26 cellular contexts compared by ENCODE assay signal in genomic region chr2:24208490-24208889, GRCh38. TPM values are rescaled to one million over a fixed set of nuclear protein-coding genes. Genes with fewer than 3 reads are reported as not detected.
DNase-seq lines count a peak whose midpoint lies in the region; ATAC-seq, FAIRE-seq and TF ChIP-seq lines count a peak whose summit lies in the region.
"Had no signal": no experiment of that assay in that cellular context is flagged by ENCODE, and none has a peak within 500 bp of the region (broad histone marks: within the 10 kb centered on the region; RNA-seq: fewer than 3 reads in every experiment).

No MANE protein-coding gene starts in this region.

- H3K4me1 Mint-ChIP-seq in activated CD8-positive, alpha-beta T cell treated with anti-CD3 and anti-CD28 coated beads, Interleukin-2, amount 10 ng/mL, durations not matched to agents 7 days and 5 days (ENCODE audit: low read depth), result no peaks in the 10 kb centered on the region
- H3K4me1 Mint-ChIP-seq in activated CD8-positive, alpha-beta T cell treated with anti-CD3 and anti-CD28 coated beads for 36 hours (ENCODE audit: low read depth), result no peaks in the 10 kb centered on the region
- peaks cover 9% of the 10 kb centered on the region for H3K4me1 Mint-ChIP-seq in osteocyte (ENCODE audit: unreplicated experiment)
- no peaks in the 10 kb centered on the region for H3K4me1 Mint-ChIP-seq in CD8-positive, alpha-beta memory T cell
- H3K4me1 Mint-ChIP-seq: B cell had no signal

- no peak overlapping the region for H3K23ac ChIP-seq in H1 (ENCODE audit: insufficient read length)

- H4K20me1 ChIP-seq in H1 (replicated peaks in 1 of 2; ENCODE audit: control insufficient read depth in 1 of 2, insufficient read depth in 2 of 2, low read length in 2 of 2), result no peaks in the 10 kb centered on the region
- H4K20me1 ChIP-seq: BLaER1 had no signal

- no peaks in the 10 kb centered on the region for H3K79me1 ChIP-seq in H1 (ENCODE audit: low read depth, low read length)

- no peak overlapping the region for H3K9ac ChIP-seq in H1 (replicated peaks in 1 of 4; ENCODE audit: extremely low read depth in 1 of 4, low read depth in 3 of 4, low read length in 3 of 4)
- H3K9ac ChIP-seq: BLaER1, GM23248 had no signal

- H3K27me3 Mint-ChIP-seq in activated CD8-positive, alpha-beta T cell treated with anti-CD3 and anti-CD28 coated beads, Interleukin-2, amount 10 ng/mL, durations not matched to agents 7 days and 5 days (ENCODE audit: low read depth), result no peaks in the 10 kb centered on the region
- no peaks in the 10 kb centered on the region for H3K27me3 Mint-ChIP-seq in activated CD8-positive, alpha-beta T cell treated with anti-CD3 and anti-CD28 coated beads for 36 hours
- H3K27me3 Mint-ChIP-seq in osteocyte (ENCODE audit: unreplicated experiment), result no peaks in the 10 kb centered on the region
- H3K27me3 Mint-ChIP-seq in CD8-positive, alpha-beta memory T cell, result no peaks in the 10 kb centered on the region
- H3K27me3 Mint-ChIP-seq: B cell; CD4-positive, CD25-positive, alpha-beta regulatory T cell had no signal

- H3K4me3 ChIP-seq in H1 (ENCODE audit: extremely low read depth in 1 of 4, insufficient read depth in 2 of 4, low read depth in 3 of 4, low read length in 4 of 4), result no peak overlapping the region
- H3K4me3 ChIP-seq in CD8-positive, alpha-beta memory T cell (ENCODE audit: low read length), result no peak overlapping the region
- H3K4me3 ChIP-seq: BLaER1, GM23248 had no signal

- H3K4me2 ChIP-seq in H1 (ENCODE audit: insufficient read depth in 1 of 2, low read depth in 2 of 2, low read length in 2 of 2), result no peak overlapping the region

- H3K4me3 Mint-ChIP-seq in activated CD8-positive, alpha-beta T cell treated with anti-CD3 and anti-CD28 coated beads, Interleukin-2, amount 10 ng/mL, durations not matched to agents 7 days and 5 days, result no peak overlapping the region
- H3K4me3 Mint-ChIP-seq in activated CD8-positive, alpha-beta T cell treated with anti-CD3 and anti-CD28 coated beads for 36 hours, result no peak overlapping the region
- H3K4me3 Mint-ChIP-seq in osteocyte (ENCODE audit: unreplicated experiment), result no peak overlapping the region
- no peak overlapping the region for H3K4me3 Mint-ChIP-seq in CD8-positive, alpha-beta memory T cell
- H3K4me3 Mint-ChIP-seq: B cell; CD4-positive, CD25-positive, alpha-beta regulatory T cell; CD8-positive, alpha-beta T cell; H9 had no signal

- FAIRE-seq in H1 (lab: Jason Lieb, UNC) (no peak), GM12892 (lab: Jason Lieb, UNC) (no peak)
- FAIRE-seq: A204.1, D721Med, GM12891, GM19239 had no signal

- no peaks in the 10 kb centered on the region for H3K9me3 ChIP-seq in H1 (ENCODE audit: insufficient read depth in 2 of 2, low read depth in 1 of 2, low read length in 1 of 2)
- H3K9me3 ChIP-seq in CD8-positive, alpha-beta memory T cell (ENCODE audit: low read length), result no peaks in the 10 kb centered on the region
- H3K9me3 ChIP-seq: BLaER1 had no signal

- H3K27ac Mint-ChIP-seq in activated CD8-positive, alpha-beta T cell treated with anti-CD3 and anti-CD28 coated beads, Interleukin-2, amount 10 ng/mL, durations not matched to agents 7 days and 5 days, result no peak overlapping the region
- no peak overlapping the region for H3K27ac Mint-ChIP-seq in activated CD8-positive, alpha-beta T cell treated with anti-CD3 and anti-CD28 coated beads for 36 hours
- peak overlapping the region; percentile 9 for H3K27ac Mint-ChIP-seq in osteocyte (ENCODE audit: unreplicated experiment)
- peak overlapping the region in 1 of 8 donors; percentile 44 for H3K27ac Mint-ChIP-seq in CD8-positive, alpha-beta memory T cell
- H3K27ac Mint-ChIP-seq: B cell; CD8-positive, alpha-beta T cell had no signal

- H2AFZ ChIP-seq in H1 (ENCODE audit: low read length), result no peak overlapping the region
- H2AFZ ChIP-seq: GM23248 had no signal

- no peak overlapping the region for H4K5ac ChIP-seq in H1 (ENCODE audit: insufficient read length, low read depth, low read length)

- no peak for TF ChIP-seq EP300 in H1 (IDR thresholded peaks at IDR 0.05; ENCODE audit: borderline replicate concordance in 1 of 2, low read depth in 2 of 2, low read length in 2 of 2)

- H3K36me3 ChIP-seq in H1 (ENCODE audit: control insufficient read depth in 2 of 4, insufficient read depth in 4 of 4, low read length in 3 of 4), result no peaks in the 10 kb centered on the region
- peaks cover 55% of the 10 kb centered on the region for H3K36me3 ChIP-seq in CD8-positive, alpha-beta memory T cell (ENCODE audit: insufficient read depth, low read length)

- no peaks in the 10 kb centered on the region for H3K79me2 ChIP-seq in H1 (ENCODE audit: control insufficient read depth in 1 of 2, insufficient read depth in 2 of 2, low read length in 2 of 2)

- H3K18ac ChIP-seq in H1 (ENCODE audit: extremely low read depth, low read length), result no peak overlapping the region

- H3K4ac ChIP-seq in H1 (replicated peaks; ENCODE audit: insufficient read length, low read depth, low read length), result no peak overlapping the region

- no peak overlapping the region for H2BK15ac ChIP-seq in H1 (ENCODE audit: low read length)

- no peak overlapping the region for H2BK12ac ChIP-seq in H1 (ENCODE audit: low read depth, low read length)

- H2BK120ac ChIP-seq in H1 (replicated peaks; ENCODE audit: low read depth, low read length), result no peak overlapping the region

- no peak overlapping the region for H3K14ac ChIP-seq in H1 (ENCODE audit: insufficient read length)

- H3K27ac ChIP-seq in H1 (ENCODE audit: low read depth, low read length), result no peak overlapping the region
- no peak overlapping the region for H3K27ac ChIP-seq in CD8-positive, alpha-beta memory T cell (ENCODE audit: low read depth, low read length)
- H3K27ac ChIP-seq: 22Rv1, BLaER1, C4-2B, GM23248 had no signal

- H4K8ac ChIP-seq in H1 (ENCODE audit: extremely low read depth, insufficient read depth, low read length), result 0 out of 2 replicates have a peak overlapping the region, but pooled peaks have one; percentile 15

- TF ChIP-seq POLR2A in H1 (IDR thresholded peaks at IDR 0.05; ENCODE audit: control extremely low read depth in 1 of 2, low read depth in 2 of 2, low read length in 2 of 2) (no peak), GM12892 (IDR thresholded peaks at IDR 0.05; ENCODE audit: low read depth, low read length) (no peak)

- H3K23me2 ChIP-seq in H1 (ENCODE audit: low read depth, low read length), result no peaks in the 10 kb centered on the region

- POLR2A ChIA-PET in activated CD8-positive, alpha-beta T cell treated with anti-CD3 and anti-CD28 coated beads, Interleukin-2, amount 10 ng/mL, durations not matched to agents 7 days and 5 days (lab: Charles Lee), result no interaction called here
- POLR2A ChIA-PET in activated CD8-positive, alpha-beta T cell treated with anti-CD3 and anti-CD28 coated beads for 36 hours (lab: Charles Lee), result no interaction called here
- POLR2A ChIA-PET in H1 (lab: Charles Lee; ENCODE audit: partially characterized antibody), result no interaction called here
- POLR2A ChIA-PET in CD8-positive, alpha-beta memory T cell (lab: Charles Lee), result no interaction called here

- no peak overlapping the region for H2BK5ac ChIP-seq in H1 (ENCODE audit: low read depth, low read length)

- WGBS in H1 (ENCODE audit: extremely low coverage in 1 of 2, insufficient coverage in 1 of 2, insufficient read length in 1 of 2, insufficient replicate concordance in 2 of 2, low coverage in 1 of 2, low lambda C conversion rate in 2 of 2, missing lambda C conversion rate in 1 of 2), 2 experiments, result 85% methylated on average over 15 of the region's 16 CpGs; no CpG with 5 or more reads in 1 of the 2 experiments

- H3K27me3 ChIP-seq in H1 (replicated peaks in 1 of 4; ENCODE audit: control insufficient read depth in 3 of 4, extremely low read depth in 1 of 4, insufficient read depth in 3 of 4, low read length in 3 of 4), result no peaks in the 10 kb centered on the region
- H3K27me3 ChIP-seq in CD8-positive, alpha-beta memory T cell (ENCODE audit: insufficient read depth, low read length, poor library complexity, severe bottlenecking), result no peaks in the 10 kb centered on the region
- H3K27me3 ChIP-seq: BLaER1 had no signal

- TF ChIP-seq RAD21 in H1 (IDR thresholded peaks at IDR 0.05 in 1 of 2, conservative IDR thresholded peaks at IDR 0.05 in 1 of 2; ENCODE audit: low read depth in 2 of 2, low read length in 2 of 2), result no peak

- no peak for ATAC-seq in activated CD8-positive, alpha-beta T cell treated with anti-CD3 and anti-CD28 coated beads, Interleukin-2, amount 10 ng/mL, durations not matched to agents 7 days and 5 days
- ATAC-seq in activated CD8-positive, alpha-beta T cell treated with anti-CD3 and anti-CD28 coated beads for 36 hours, result no peak
- ATAC-seq in GM18861 (IDR thresholded peaks at IDR 0.05; ENCODE audit: unreplicated experiment), result no peak
- ATAC-seq: CD8-positive, alpha-beta T cell; HCT116 had no signal

- intact Hi-C loops in activated CD8-positive, alpha-beta T cell treated with anti-CD3 and anti-CD28 coated beads for 36 hours (cut with micrococcal nuclease), result no loop called here

- H3K4me1 ChIP-seq in H1 (replicated peaks in 1 of 4; ENCODE audit: control insufficient read depth in 3 of 4, insufficient read depth in 4 of 4, low read length in 3 of 4), result no peaks in the 10 kb centered on the region; a peak in 1 of 7 replicates
- no peaks in the 10 kb centered on the region for H3K4me1 ChIP-seq in CD8-positive, alpha-beta memory T cell (ENCODE audit: insufficient read depth, low read length)

- no peak overlapping the region for H2BK20ac ChIP-seq in H1 (ENCODE audit: low read length)

- no peak for TF ChIP-seq CTCF in activated CD8-positive, alpha-beta T cell treated with anti-CD3 and anti-CD28 coated beads for 36 hours (IDR thresholded peaks at IDR 0.05)
- TF ChIP-seq CTCF in H1 (IDR thresholded peaks at IDR 0.05; ENCODE audit: control extremely low read depth in 1 of 3, insufficient read depth in 1 of 3, low read depth in 1 of 3, low read length in 3 of 3) (no peak), osteocyte (IDR thresholded peaks at IDR 0.05) (no peak)

- peak; percentile 6 for DNase-seq in activated CD8-positive, alpha-beta T cell treated with anti-CD3 and anti-CD28 coated beads, Interleukin-2, amount 10 ng/mL, durations not matched to agents 7 days and 5 days
- no peak for DNase-seq in activated CD8-positive, alpha-beta T cell treated with anti-CD3 and anti-CD28 coated beads for 36 hours
- no peak for DNase-seq in H1 (ENCODE audit: low read depth in 1 of 2, low spot score in 2 of 2)
- DNase-seq in islet precursor cell, result peak; percentile 40
- DNase-seq in osteocyte (ENCODE audit: extremely low spot score, unreplicated experiment), result no peak
- no peak for DNase-seq in CD8-positive, alpha-beta memory T cell
- DNase-seq in GM12892 (ENCODE audit: insufficient read length), result no peak
- DNase-seq: CD4-positive, CD25-positive, alpha-beta regulatory T cell; CD8-positive, alpha-beta T cell; DMS 273 treated with DMSO at 0.1 percent for 48 hours; DMS79; EL; GF-D8; GM23248; H9 had no signal

- H3K9me3 Mint-ChIP-seq in activated CD8-positive, alpha-beta T cell treated with anti-CD3 and anti-CD28 coated beads, Interleukin-2, amount 10 ng/mL, durations not matched to agents 7 days and 5 days (ENCODE audit: insufficient read depth), result no peaks in the 10 kb centered on the region
- H3K9me3 Mint-ChIP-seq in activated CD8-positive, alpha-beta T cell treated with anti-CD3 and anti-CD28 coated beads for 36 hours, result no peaks in the 10 kb centered on the region
- no peaks in the 10 kb centered on the region for H3K9me3 Mint-ChIP-seq in osteocyte (ENCODE audit: unreplicated experiment)
- H3K9me3 Mint-ChIP-seq in CD8-positive, alpha-beta memory T cell, result no peaks in the 10 kb centered on the region
- H3K9me3 Mint-ChIP-seq: CD4-positive, CD25-positive, alpha-beta regulatory T cell; CD8-positive, alpha-beta T cell; H9 had no signal

- CTCF ChIA-PET in activated CD8-positive, alpha-beta T cell treated with anti-CD3 and anti-CD28 coated beads, Interleukin-2, amount 10 ng/mL, durations not matched to agents 7 days and 5 days (lab: Charles Lee), result no interaction called here
- CTCF ChIA-PET in activated CD8-positive, alpha-beta T cell treated with anti-CD3 and anti-CD28 coated beads for 36 hours (lab: Charles Lee), result no interaction called here
- CTCF ChIA-PET in H1 (lab: Charles Lee; ENCODE audit: partially characterized antibody), result interaction anchor here (0.7 to 1.7 kb wide), 3 partner anchors 8 to 25 kb away, joined by 3 to 7 read pairs (median 3); no protein-coding TSS in a partner anchor
- CTCF ChIA-PET in CD8-positive, alpha-beta memory T cell (lab: Charles Lee), result no interaction called here

- H4K91ac ChIP-seq in H1 (replicated peaks; ENCODE audit: insufficient read length, low read length), result no peak overlapping the region

- H3K36me3 Mint-ChIP-seq in activated CD8-positive, alpha-beta T cell treated with anti-CD3 and anti-CD28 coated beads, Interleukin-2, amount 10 ng/mL, durations not matched to agents 7 days and 5 days (ENCODE audit: low read depth), result peaks cover 39% of the 10 kb centered on the region
- peaks cover 29% of the 10 kb centered on the region for H3K36me3 Mint-ChIP-seq in activated CD8-positive, alpha-beta T cell treated with anti-CD3 and anti-CD28 coated beads for 36 hours (ENCODE audit: low read depth)
- peaks cover 54% of the 10 kb centered on the region for H3K36me3 Mint-ChIP-seq in osteocyte (ENCODE audit: unreplicated experiment)
- peaks cover 36 to 95% (median 48%) of the 10 kb centered on the region in 3 donors for H3K36me3 Mint-ChIP-seq in CD8-positive, alpha-beta memory T cell

- no peak overlapping the region for H3K56ac ChIP-seq in H1 (replicated peaks; ENCODE audit: insufficient read length, low read depth, low read length)

- no peak overlapping the region for H2AK5ac ChIP-seq in H1 (ENCODE audit: low read depth, low read length)

RNA-seq across cellular contexts. Expression of gene FAM228A, which starts 33.6 kb away (rescaled TPM):
- total RNA-seq in activated CD8-positive, alpha-beta T cell treated with anti-CD3 and anti-CD28 coated beads, Interleukin-2, amount 10 ng/mL, durations not matched to agents 7 days and 5 days, result not detected
- total RNA-seq in activated CD8-positive, alpha-beta T cell treated with anti-CD3 and anti-CD28 coated beads for 36 hours, result not detected
- not detected in 2 replicates for total RNA-seq in H1 (2021; fragmentation: NEBNext Ultra II Directional; extraction: Animal tissue kit (Norgen Biotek cat#: 25700))
- not detected in 2 replicates for polyA plus RNA-seq in H1 (2011; rRNA removed)
- not detected for polyA plus RNA-seq in H1 (2011; cell fraction: cytosol; rRNA removed)
- not detected for polyA plus RNA-seq in H1 (2011; cell fraction: nucleus; rRNA removed)
- polyA plus RNA-seq in H1 (2012, experiment 1 of 2), result not detected in 4 replicates
- polyA plus RNA-seq in H1 (2012, experiment 2 of 2), result 0.09 TPM
- not detected for polyA plus RNA-seq in H1 (2013, experiment 1 of 2)
- polyA plus RNA-seq in H1 (2013, experiment 2 of 2), result 0.06 TPM
- polyA minus RNA-seq in H1 (2011; rRNA and poly(A)+ RNA removed), result 0.10 TPM in 1 of 2 replicates, not detected in the other
- polyA minus RNA-seq in H1 (2011; cell fraction: cytosol; rRNA and poly(A)+ RNA removed), result not detected
- 0.60 TPM for polyA minus RNA-seq in H1 (2011; cell fraction: nucleus; rRNA and poly(A)+ RNA removed)
- 0.32 TPM in 1 of 2 replicates, not detected in the other for total RNA-seq in osteocyte
- not detected for total RNA-seq in CD8-positive, alpha-beta memory T cell
- not detected for polyA plus RNA-seq in CD8-positive, alpha-beta memory T cell
- polyA plus RNA-seq in GM12892 (2012; ENCODE audit: missing spikeins), result not detected
- total RNA-seq: B cell; CD4-positive, CD25-positive, alpha-beta regulatory T cell; CD8-positive, alpha-beta T cell; H4; H9 had no signal
- polyA plus RNA-seq: CD4-positive, CD25-positive, alpha-beta regulatory T cell; GM23248 had no signal

Comparison
In these comparisons a context has a peak if more than half of its experiments do, and no peak if none do; other contexts are left out.
1. DNase-seq: peak in activated CD8-positive, alpha-beta T cell treated with anti-CD3 and anti-CD28 coated beads, Interleukin-2, amount 10 ng/mL, durations not matched to agents 7 days and 5 days (single experiment) and islet precursor cell (single experiment); none in activated CD8-positive, alpha-beta T cell treated with anti-CD3 and anti-CD28 coated beads for 36 hours (single experiment), H1 (0 of 2), osteocyte (single experiment), CD8-positive, alpha-beta memory T cell (0 of 5) and GM12892 (single experiment).